Comparison of ENCODE assay signal across 14 cellular contexts in the genomic region with DNA sequence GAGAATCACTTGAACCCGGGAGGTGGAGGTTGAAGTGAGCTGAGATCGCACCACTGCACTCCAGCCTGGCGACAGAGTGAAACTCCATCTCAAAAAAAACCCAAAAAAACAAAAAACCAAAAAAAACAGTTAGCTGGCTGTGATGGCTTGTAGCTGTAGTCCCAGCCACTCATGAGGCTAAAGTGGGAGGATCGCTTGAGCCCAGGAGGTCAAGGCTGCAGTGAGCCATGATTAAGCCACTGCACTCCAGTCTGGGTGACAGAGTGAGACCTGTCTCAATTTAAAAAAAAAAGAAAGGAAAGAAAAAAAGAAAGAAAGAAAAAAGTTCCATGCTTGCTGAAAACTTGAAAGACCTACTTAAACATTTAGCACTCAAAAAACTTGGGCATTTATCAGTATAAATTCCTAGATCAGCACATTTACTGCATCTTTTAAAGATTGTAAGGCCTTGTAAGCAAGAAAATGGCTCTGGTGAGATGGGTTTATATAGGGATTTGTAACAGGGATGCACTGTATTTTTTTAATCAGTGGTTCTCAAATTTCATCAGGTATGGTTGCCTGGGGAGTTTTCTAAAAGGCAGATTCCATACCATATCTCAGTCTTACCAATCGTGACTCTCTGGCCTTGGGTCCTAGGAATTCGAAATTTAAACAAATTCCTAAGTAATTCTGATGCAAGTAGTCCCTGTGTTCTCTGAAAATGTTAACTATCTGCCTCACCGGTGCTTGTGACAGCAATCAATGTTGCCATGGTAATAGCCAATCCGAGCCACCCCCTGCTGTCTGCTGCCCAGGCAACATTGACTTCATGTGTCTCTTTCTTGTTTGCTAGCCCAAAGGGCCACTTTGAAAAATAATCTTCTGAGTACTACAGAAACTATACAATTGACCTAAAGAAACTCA. TPM values are rescaled to one million over a fixed set of nuclear protein-coding genes. Genes with fewer than 3 reads are reported as not detected.
DNase-seq lines count a peak whose midpoint lies in the region; ATAC-seq and TF ChIP-seq lines count a peak whose summit lies in the region.
"Had no signal": no experiment of that assay in that cellular context is flagged by ENCODE, and none has a peak within 500 bp of the region (broad histone marks: within the 10 kb centered on the region; RNA-seq: fewer than 3 reads in every experiment).

No MANE protein-coding gene starts in this region.

- H3K27ac ChIP-seq in AG04450 (ENCODE audit: low read depth, low read length) (no peak overlapping the region), HUES64 (ENCODE audit: low read depth, low read length) (peak overlapping the region; percentile 93)
- no peak overlapping the region for H3K27ac ChIP-seq in effector memory CD4-positive, alpha-beta T cell (ENCODE audit: insufficient read depth, low read length, poor library complexity, severe bottlenecking)

- 36% methylated on average over 8 of the region's 8 CpGs for WGBS in HUES64

- no peak for TF ChIP-seq CTCF in AG04450 (IDR thresholded peaks at IDR 0.05; ENCODE audit: low read depth, low read length)

- peak overlapping the region; percentile 71 for H3K9ac ChIP-seq in HUES64 (ENCODE audit: low read depth, low read length)

- no peak for ATAC-seq in GM21360 (IDR thresholded peaks at IDR 0.05; ENCODE audit: unreplicated experiment)
- ATAC-seq: stimulated activated naive CD8-positive, alpha-beta T cell treated with anti-CD3 and anti-CD28 coated beads, Interleukin-15, amount 100 ng/mL, for 72 hours had no signal

- H3K4me1 ChIP-seq in HUES64 (ENCODE audit: insufficient read depth, low read length), result peaks cover 17% of the 10 kb centered on the region
- H3K4me1 ChIP-seq in effector memory CD4-positive, alpha-beta T cell (ENCODE audit: control insufficient read depth, insufficient read depth, low read length, poor library complexity, severe bottlenecking), result no peaks in the 10 kb centered on the region

- H3K27me3 ChIP-seq in AG04450 (ENCODE audit: control insufficient read depth, insufficient read depth, low read length) (peaks cover 3% of the 10 kb centered on the region), HUES64 (ENCODE audit: insufficient read depth, low read length) (no peaks in the 10 kb centered on the region)
- no peaks in the 10 kb centered on the region for H3K27me3 ChIP-seq in effector memory CD4-positive, alpha-beta T cell (replicated peaks; ENCODE audit: control insufficient read depth, insufficient read depth, low read length, poor library complexity, severe bottlenecking)

- POLR2A ChIA-PET in AG04450 (lab: Yijun Ruan, JAX), result no interaction called here

- H3K36me3 ChIP-seq in HUES64 (ENCODE audit: insufficient read depth, low read length), result 0 out of 2 replicates have a peak, but pooled peaks cover 4% of the 10 kb centered on the region
- no peaks in the 10 kb centered on the region for H3K36me3 ChIP-seq in effector memory CD4-positive, alpha-beta T cell (ENCODE audit: control insufficient read depth, insufficient read depth, low read length)

- H3K9me3 ChIP-seq in AG04450 (ENCODE audit: control insufficient read depth, insufficient read depth, low read length) (peaks cover under 1% of the 10 kb centered on the region; the same call in 1 of the 2 replicates), HUES64 (ENCODE audit: insufficient read depth, low read depth, low read length) (peaks cover 14% of the 10 kb centered on the region; the same call in 1 of the 2 replicates)
- no peaks in the 10 kb centered on the region for H3K9me3 ChIP-seq in effector memory CD4-positive, alpha-beta T cell (ENCODE audit: control insufficient read depth, low read length)

- DNase-seq in AG04450 (ENCODE audit: low read depth, low spot score) (peak; percentile 10), astrocyte of the hippocampus (ENCODE audit: low read depth, low spot score) (peak; percentile 38), iPS-NIHi7 (ENCODE audit: extremely low spot score) (peak; percentile 84), germinal center (ENCODE audit: low spot score) (no peak)
- no peak for DNase-seq in effector memory CD4-positive, alpha-beta T cell
- no peak for DNase-seq in stimulated activated naive CD4-positive, alpha-beta T cell (lab: John Stamatoyannopoulos, UW)
- DNase-seq: activated CD4-positive, CD25-positive, alpha-beta regulatory T cell; activated CD8-positive, alpha-beta memory T cell treated with anti-CD3 and anti-CD28 coated beads, Interleukin-2, amount 50 U/mL, for 48 hours; NCI-H1048; nephron progenitor cell; stimulated activated naive CD8-positive, alpha-beta T cell treated with anti-CD3 and anti-CD28 coated beads, Interleukin-15, amount 100 ng/mL, for 72 hours had no signal

- no peak overlapping the region for H3K4me3 ChIP-seq in AG04450 (ENCODE audit: low read depth, low read length)
- H3K4me3 ChIP-seq in HUES64 (ENCODE audit: low read length), result peak overlapping the region; percentile 25
- H3K4me3 ChIP-seq in effector memory CD4-positive, alpha-beta T cell (ENCODE audit: insufficient read depth, low read depth, low read length, poor library complexity, severe bottlenecking), result no peak overlapping the region
- H3K4me3 ChIP-seq: lung had no signal

- CTCF ChIA-PET in AG04450 (lab: Charles Lee), result interaction anchor here (0.8 to 1.1 kb wide), 2 partner anchors 40 to 61 kb away, joined by 3 to 5 read pairs; no protein-coding TSS in a partner anchor

RNA-seq across cellular contexts. Expression of a gene that starts 11.5 kb away (rescaled TPM):
- 94.5 and 117 TPM in 2 replicates for polyA plus RNA-seq in AG04450 (2011; rRNA removed)
- 53.3 and 63.3 TPM in 2 replicates for polyA minus RNA-seq in AG04450 (2011; rRNA and poly(A)+ RNA removed)
- 39.7 TPM for polyA plus RNA-seq in HUES64 (2013, experiment 1 of 2)
- 40.6 TPM for polyA plus RNA-seq in HUES64 (2013, experiment 2 of 2)

RNA-seq across cellular contexts. Expression of a gene that starts 41.1 kb away (rescaled TPM):
- 0.15 and 0.20 TPM in 2 replicates for polyA plus RNA-seq in AG04450 (2011; rRNA removed)
- polyA minus RNA-seq in AG04450 (2011; rRNA and poly(A)+ RNA removed), result not detected in 2 replicates
- not detected for polyA plus RNA-seq in HUES64 (2013, experiment 1 of 2)
- polyA plus RNA-seq in HUES64 (2013, experiment 2 of 2), result not detected
- polyA plus RNA-seq: lung had no signal

Comparison
In these comparisons a context has a peak if more than half of its experiments do, and no peak if none do; other contexts are left out.
1. DNase-seq: peak in AG04450 (single experiment), astrocyte of the hippocampus (single experiment) and iPS-NIHi7 (single experiment); none in effector memory CD4-positive, alpha-beta T cell (0 of 3), stimulated activated naive CD4-positive, alpha-beta T cell (0 of 6) and germinal center (single experiment).